8 cellular contexts compared by ENCODE assay signal in genomic region chr10:94403823-94404228, GRCh38. TPM values are rescaled to one million over a fixed set of nuclear protein-coding genes. Genes with fewer than 3 reads are reported as not detected.
DNase-seq lines count a peak whose midpoint lies in the region; ATAC-seq and TF ChIP-seq lines count a peak whose summit lies in the region.

No MANE protein-coding gene starts in this region.

- peak overlapping the region; percentile 78 for H3K4me2 ChIP-seq in PC-3 (ENCODE audit: low read length)

- H3K9me2 ChIP-seq in PC-3 (replicated peaks; ENCODE audit: low read length): no peaks in the 10 kb centered on the region

- ATAC-seq in GM19452 (IDR thresholded peaks at IDR 0.05; ENCODE audit: unreplicated experiment) (peak; percentile 2), PC-3 (peak; percentile 7; the same call in 1 of the 2 replicates), natural killer cell (peak in 2 of 3 donors; percentile 23 to 41), HG03108 (IDR thresholded peaks at IDR 0.05; ENCODE audit: unreplicated experiment) (no peak), GM19455 (IDR thresholded peaks at IDR 0.05; ENCODE audit: unreplicated experiment) (no peak)

- H4K20me1 ChIP-seq in PC-3 (ENCODE audit: low read length): no peaks in the 10 kb centered on the region

- peaks cover 7% of the 10 kb centered on the region in 2 donors for H3K4me1 Mint-ChIP-seq in natural killer cell

- no peaks in the 10 kb centered on the region for H3K36me3 ChIP-seq in BE2C
- H3K36me3 ChIP-seq in PC-3 (ENCODE audit: low read depth, low read length): no peaks in the 10 kb centered on the region
- H3K36me3 ChIP-seq in endocrine pancreas (ENCODE audit: control insufficient read depth, insufficient read depth, low read length): no peaks in the 10 kb centered on the region

- POLR2A ChIA-PET in PC-3 (lab: Charles Lee; ENCODE audit: unreplicated experiment): interaction anchor here (0.5 kb wide), 1 partner anchor 98 kb away, joined by 3 read pairs; no protein-coding TSS in a partner anchor

- H3K4me3 Mint-ChIP-seq in natural killer cell: peak overlapping the region; percentile 84

- TF ChIP-seq CTCF in BE2C (IDR thresholded peaks at IDR 0.05; ENCODE audit: low read depth, low read length): no peak
- no peak for TF ChIP-seq CTCF in PC-3 (conservative IDR thresholded peaks at IDR 0.05; ENCODE audit: low read depth, low read length)
- TF ChIP-seq CTCF in natural killer cell (IDR thresholded peaks at IDR 0.05): no peak

- peaks cover 30 to 44% of the 10 kb centered on the region in 2 donors for H3K27me3 Mint-ChIP-seq in natural killer cell (ENCODE audit: low read depth in 2 of 2)

- H3K9me3 ChIP-seq in BE2C (no peaks in the 10 kb centered on the region), PC-3 (ENCODE audit: low read length) (no peaks in the 10 kb centered on the region), endocrine pancreas (ENCODE audit: control insufficient read depth, low read length) (no peaks in the 10 kb centered on the region)

- H3K9me3 Mint-ChIP-seq in natural killer cell: peaks cover 0 to 2% of the 10 kb centered on the region in 2 donors

- CTCF ChIA-PET in PC-3 (lab: Charles Lee): interaction anchor here (0.5 to 0.9 kb wide), 3 partner anchors 40 to 45 kb away, joined by 3 to 5 read pairs (median 3); partner anchors contain the start of gene NOC3L

- peaks cover 58% of the 10 kb centered on the region for H3K79me2 ChIP-seq in PC-3 (ENCODE audit: low read length)

- H2AFZ ChIP-seq in PC-3 (ENCODE audit: low read length): peak overlapping the region; percentile 99

- no peaks in the 10 kb centered on the region for H3F3A ChIP-seq in PC-3 (ENCODE audit: low read length, unreplicated experiment)

- H3K9ac ChIP-seq in PC-3 (ENCODE audit: low read length): peak overlapping the region; percentile 68
- H3K9ac ChIP-seq in endocrine pancreas (ENCODE audit: control insufficient read depth, insufficient read depth, low read length): peak overlapping the region; percentile 77

- intact Hi-C loops in PC-3 (cut with micrococcal nuclease) (loop anchor here (5.0 kb wide), 1 partner anchor 38 kb away; no protein-coding TSS in a partner anchor), natural killer cell (cut with micrococcal nuclease) (no loop called here)

- no peak for DNase-seq in BE2C
- DNase-seq in PC-3: no peak
- no peak for DNase-seq in natural killer cell
- DNase-seq in hippocampal formation (lab: John Stamatoyannopoulos, UW): no peak

- H3K36me3 Mint-ChIP-seq in natural killer cell: no peaks in the 10 kb centered on the region

- BruUV-seq in PC-3 (replicated peaks; lab: Mats Ljungman, UMichigan): TSS peak; percentile 31

- H3K27me3 ChIP-seq in BE2C (no peaks in the 10 kb centered on the region), PC-3 (ENCODE audit: low read length) (no peaks in the 10 kb centered on the region), endocrine pancreas (ENCODE audit: control insufficient read depth, insufficient read depth, low read length) (peaks cover under 1% of the 10 kb centered on the region)

- no peak overlapping the region for H3K27ac Mint-ChIP-seq in natural killer cell

- H3K4me1 ChIP-seq in BE2C (no peaks in the 10 kb centered on the region), PC-3 (ENCODE audit: insufficient read depth, low read length) (peaks cover 7% of the 10 kb centered on the region), endocrine pancreas (ENCODE audit: control insufficient read depth, insufficient read depth, low read length) (no peaks in the 10 kb centered on the region)

- H3K4me3 ChIP-seq in BE2C (ENCODE audit: low read depth, low read length) (peak overlapping the region; percentile 78), PC-3 (ENCODE audit: low read length) (peak overlapping the region; percentile 85), endocrine pancreas (ENCODE audit: control insufficient read depth, insufficient read depth, low read length) (peak overlapping the region; percentile 97)

- no peak overlapping the region for H3K27ac ChIP-seq in PC-3 (ENCODE audit: low read length)

RNA-seq across cellular contexts. Expression of gene TBC1D12, which starts 1.5 kb away (rescaled TPM):
- polyA plus RNA-seq in BE2C (2012; ENCODE audit: insufficient read depth, insufficient read length, low read depth): 3.9 TPM
- 4.5 and 8.4 TPM in 2 replicates for total RNA-seq in PC-3 (2014; rRNA removed)
- total RNA-seq in natural killer cell: 1 to 10 TPM; 1.2 to 4.8 (median 1.8) TPM

RNA-seq across cellular contexts. Expression of gene NOC3L, which starts 41.1 kb away (rescaled TPM):
- 19.1 TPM for polyA plus RNA-seq in BE2C (2012; ENCODE audit: insufficient read depth, insufficient read length, low read depth)
- total RNA-seq in PC-3 (2014; rRNA removed) (19.4 and 23.1 TPM in 2 replicates), natural killer cell (10 to 100 TPM; 10.8 to 18.6 (median 13.1) TPM)

Comparison
In these comparisons a context has a peak if more than half of its experiments do, and no peak if none do; other contexts are left out.
1. ATAC-seq: peak in GM19452 (single experiment), PC-3 (single experiment) and natural killer cell (2 of 3); none in HG03108 (single experiment) and GM19455 (single experiment).
2. Peak in every context shown above with its lines, with median percentiles within 50 percentile points of each other: H3K4me3 ChIP-seq.